Comparison of ENCODE assay signal across 1 cellular context in genomic region chr5:145937432-145938250, GRCh38.
TF ChIP-seq lines count a peak whose summit lies in the region.

No MANE protein-coding gene starts in this region.

TF ChIP-seq in HepG2, 621 proteins besides CTCF, POLR2A, EP300 and RAD21 (continued from another document):
- TF ChIP-seq TEAD3 (CRISPR knock-in tag; optimal IDR thresholded peaks at IDR 0.05; ENCODE audit: borderline replicate concordance) (no peak), XRCC5 (optimal IDR thresholded peaks at IDR 0.05; ENCODE audit: low read length) (peak; percentile 36), MTA1 (CRISPR knock-in tag; IDR thresholded peaks at IDR 0.05; ENCODE audit: borderline replicate concordance) (no peak; the same call in 1 of the 2 replicates), SNAPC4 (CRISPR knock-in tag; IDR thresholded peaks at IDR 0.05) (no peak), PAX8 (CRISPR knock-in tag; IDR thresholded peaks at IDR 0.05; ENCODE audit: borderline replicate concordance) (no peak), PBX2 (CRISPR knock-in tag; IDR thresholded peaks at IDR 0.05) (no peak), MEF2D (CRISPR knock-in tag; IDR thresholded peaks at IDR 0.05) (no peak)
